Comparison of ENCODE assay signal across 8 cellular contexts in the genomic region with DNA sequence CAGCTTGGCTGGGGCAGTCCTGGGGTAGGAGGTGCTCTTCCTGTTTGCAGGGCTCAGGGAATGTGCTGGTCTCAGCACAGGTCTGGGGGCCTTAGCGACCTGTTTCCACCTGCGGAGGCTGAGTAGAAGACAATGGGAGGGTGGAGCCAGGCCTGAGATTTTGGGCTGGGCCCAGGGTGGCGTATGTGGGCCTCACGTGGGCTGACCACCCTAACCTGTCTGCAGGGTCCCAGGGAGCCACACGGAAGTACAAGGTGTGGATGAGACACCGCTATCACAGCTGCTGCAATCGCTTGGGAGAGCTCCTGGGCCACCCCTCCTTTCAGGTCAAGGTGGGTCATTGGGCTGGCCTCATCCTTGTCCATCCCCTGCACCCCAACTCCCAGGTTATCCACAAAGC. TPM values are rescaled to one million over a fixed set of nuclear protein-coding genes. Genes with fewer than 3 reads are reported as not detected.
DNase-seq lines count a peak whose midpoint lies in the region; ATAC-seq lines count a peak whose summit lies in the region.

No MANE protein-coding gene starts in this region.

- H3K27me3 ChIP-seq in iPS-18a (ENCODE audit: control insufficient read depth, insufficient read depth, low read length) = no peaks in the 10 kb centered on the region

- H3K4me3 ChIP-seq in iPS-18a (ENCODE audit: low read length) = peak overlapping the region; percentile 59

- peak overlapping the region; percentile 85 for H3K27ac Mint-ChIP-seq in activated CD4-positive, alpha-beta T cell treated with anti-CD3 and anti-CD28 coated beads, Interleukin-2, amount 10 ng/mL, durations not matched to agents 24 days and 14 days
- peak overlapping the region; percentile 76 for H3K27ac Mint-ChIP-seq in activated CD4-positive, alpha-beta memory T cell treated with anti-CD3 and anti-CD28 coated beads for 36 hours
- peak overlapping the region; percentile 97 for H3K27ac Mint-ChIP-seq in stimulated activated effector memory CD8-positive, alpha-beta T cell treated with anti-CD3 and anti-CD28 coated beads, Interleukin-12 subunit alpha, Interleukin-12 subunit beta, amount 100 ng/mL, for 72 hours

- no peak for ATAC-seq in stimulated activated effector memory CD8-positive, alpha-beta T cell treated with anti-CD3 and anti-CD28 coated beads, Interleukin-12 subunit alpha, Interleukin-12 subunit beta, amount 100 ng/mL, for 72 hours
- no peak for ATAC-seq in HG03139 (IDR thresholded peaks at IDR 0.05; ENCODE audit: unreplicated experiment)

- H3K4me3 Mint-ChIP-seq in activated CD4-positive, alpha-beta T cell treated with anti-CD3 and anti-CD28 coated beads, Interleukin-2, amount 10 ng/mL, durations not matched to agents 24 days and 14 days = peak overlapping the region; percentile 92
- peak overlapping the region; percentile 87 for H3K4me3 Mint-ChIP-seq in activated CD4-positive, alpha-beta memory T cell treated with anti-CD3 and anti-CD28 coated beads for 36 hours
- H3K4me3 Mint-ChIP-seq in stimulated activated effector memory CD8-positive, alpha-beta T cell treated with anti-CD3 and anti-CD28 coated beads, Interleukin-12 subunit alpha, Interleukin-12 subunit beta, amount 100 ng/mL, for 72 hours = peak overlapping the region; percentile 85

- POLR2A ChIA-PET in activated CD4-positive, alpha-beta memory T cell treated with anti-CD3 and anti-CD28 coated beads for 36 hours (lab: Charles Lee) = interaction anchor here (0.8 kb wide), 1 partner anchor 8 kb away, joined by 3 read pairs; no protein-coding TSS in a partner anchor

- H3K9me3 Mint-ChIP-seq in activated CD4-positive, alpha-beta T cell treated with anti-CD3 and anti-CD28 coated beads, Interleukin-2, amount 10 ng/mL, durations not matched to agents 24 days and 14 days = no peaks in the 10 kb centered on the region
- H3K9me3 Mint-ChIP-seq in activated CD4-positive, alpha-beta memory T cell treated with anti-CD3 and anti-CD28 coated beads for 36 hours = no peaks in the 10 kb centered on the region
- H3K9me3 Mint-ChIP-seq in stimulated activated effector memory CD8-positive, alpha-beta T cell treated with anti-CD3 and anti-CD28 coated beads, Interleukin-12 subunit alpha, Interleukin-12 subunit beta, amount 100 ng/mL, for 72 hours = no peaks in the 10 kb centered on the region

- peaks cover 23% of the 10 kb centered on the region for H3K36me3 ChIP-seq in iPS-18a (ENCODE audit: control insufficient read depth, low read depth, low read length)

- CTCF ChIA-PET in activated CD4-positive, alpha-beta memory T cell treated with anti-CD3 and anti-CD28 coated beads for 36 hours (lab: Charles Lee) = interaction anchor here (1.1 kb wide), 1 partner anchor 9 kb away, joined by 4 read pairs; no protein-coding TSS in a partner anchor

- H3K36me3 Mint-ChIP-seq in activated CD4-positive, alpha-beta T cell treated with anti-CD3 and anti-CD28 coated beads, Interleukin-2, amount 10 ng/mL, durations not matched to agents 24 days and 14 days (ENCODE audit: low read depth) = peaks cover 28% of the 10 kb centered on the region
- peaks cover 10% of the 10 kb centered on the region for H3K36me3 Mint-ChIP-seq in activated CD4-positive, alpha-beta memory T cell treated with anti-CD3 and anti-CD28 coated beads for 36 hours
- H3K36me3 Mint-ChIP-seq in stimulated activated effector memory CD8-positive, alpha-beta T cell treated with anti-CD3 and anti-CD28 coated beads, Interleukin-12 subunit alpha, Interleukin-12 subunit beta, amount 100 ng/mL, for 72 hours = peaks cover 47% of the 10 kb centered on the region

- no peak overlapping the region for H3K9ac ChIP-seq in iPS-18a (ENCODE audit: low read length)

- no peak overlapping the region for H3K27ac ChIP-seq in iPS-18a (ENCODE audit: low read length)

- H3K4me1 ChIP-seq in iPS-18a (ENCODE audit: control insufficient read depth, low read depth, low read length) = no peaks in the 10 kb centered on the region

- no peak for DNase-seq in activated CD4-positive, alpha-beta T cell treated with anti-CD3 and anti-CD28 coated beads, Interleukin-2, amount 10 ng/mL, durations not matched to agents 24 days and 14 days
- no peak for DNase-seq in activated CD4-positive, alpha-beta T cell treated with anti-CD3 and anti-CD28 coated beads for 48 hours
- peak; percentile 10 for DNase-seq in activated CD4-positive, alpha-beta memory T cell treated with anti-CD3 and anti-CD28 coated beads for 36 hours
- DNase-seq in stimulated activated effector memory CD8-positive, alpha-beta T cell treated with anti-CD3 and anti-CD28 coated beads, Interleukin-12 subunit alpha, Interleukin-12 subunit beta, amount 100 ng/mL, for 72 hours (ENCODE audit: low spot score in 2 of 2) = peak in 1 of 2 donors; percentile 51
- DNase-seq in AML-193 (lab: John Stamatoyannopoulos, UW) (no peak), NAMALWA (ENCODE audit: low spot score) (no peak)

- H3K27me3 Mint-ChIP-seq in activated CD4-positive, alpha-beta T cell treated with anti-CD3 and anti-CD28 coated beads, Interleukin-2, amount 10 ng/mL, durations not matched to agents 24 days and 14 days = peaks cover 2% of the 10 kb centered on the region
- no peaks in the 10 kb centered on the region for H3K27me3 Mint-ChIP-seq in activated CD4-positive, alpha-beta memory T cell treated with anti-CD3 and anti-CD28 coated beads for 36 hours

- H3K4me1 Mint-ChIP-seq in activated CD4-positive, alpha-beta T cell treated with anti-CD3 and anti-CD28 coated beads, Interleukin-2, amount 10 ng/mL, durations not matched to agents 24 days and 14 days = peaks cover 21% of the 10 kb centered on the region
- H3K4me1 Mint-ChIP-seq in activated CD4-positive, alpha-beta memory T cell treated with anti-CD3 and anti-CD28 coated beads for 36 hours (ENCODE audit: low read depth) = peaks cover 27% of the 10 kb centered on the region
- peaks cover 37% of the 10 kb centered on the region for H3K4me1 Mint-ChIP-seq in stimulated activated effector memory CD8-positive, alpha-beta T cell treated with anti-CD3 and anti-CD28 coated beads, Interleukin-12 subunit alpha, Interleukin-12 subunit beta, amount 100 ng/mL, for 72 hours

- intact Hi-C loops in activated CD4-positive, alpha-beta T cell treated with anti-CD3 and anti-CD28 coated beads, Interleukin-2, amount 10 ng/mL, durations not matched to agents 24 days and 14 days (cut with micrococcal nuclease) = no loop called here
- intact Hi-C loops in activated CD4-positive, alpha-beta memory T cell treated with anti-CD3 and anti-CD28 coated beads for 36 hours (cut with micrococcal nuclease) = no loop called here

- H3K9me3 ChIP-seq in iPS-18a (ENCODE audit: control insufficient read depth, low read depth, low read length) = no peaks in the 10 kb centered on the region

RNA-seq across cellular contexts. Expression of gene NOC4L, which starts 1.1 kb away (rescaled TPM):
- total RNA-seq in activated CD4-positive, alpha-beta T cell treated with anti-CD3 and anti-CD28 coated beads, Interleukin-2, amount 10 ng/mL, durations not matched to agents 24 days and 14 days = 49.6 and 53.3 TPM in 2 replicates
- total RNA-seq in activated CD4-positive, alpha-beta memory T cell treated with anti-CD3 and anti-CD28 coated beads for 36 hours = 10 to 100 TPM; 29.8 to 30.5 TPM

RNA-seq across cellular contexts. Expression of gene DDX51, which starts 1.2 kb away (rescaled TPM):
- total RNA-seq in activated CD4-positive, alpha-beta T cell treated with anti-CD3 and anti-CD28 coated beads, Interleukin-2, amount 10 ng/mL, durations not matched to agents 24 days and 14 days = 51.7 and 55.5 TPM in 2 replicates
- 10 to 100 TPM; 18.3 to 21.3 TPM for total RNA-seq in activated CD4-positive, alpha-beta memory T cell treated with anti-CD3 and anti-CD28 coated beads for 36 hours
